ENCODE assay signal across 1 cellular context in the genomic region with DNA sequence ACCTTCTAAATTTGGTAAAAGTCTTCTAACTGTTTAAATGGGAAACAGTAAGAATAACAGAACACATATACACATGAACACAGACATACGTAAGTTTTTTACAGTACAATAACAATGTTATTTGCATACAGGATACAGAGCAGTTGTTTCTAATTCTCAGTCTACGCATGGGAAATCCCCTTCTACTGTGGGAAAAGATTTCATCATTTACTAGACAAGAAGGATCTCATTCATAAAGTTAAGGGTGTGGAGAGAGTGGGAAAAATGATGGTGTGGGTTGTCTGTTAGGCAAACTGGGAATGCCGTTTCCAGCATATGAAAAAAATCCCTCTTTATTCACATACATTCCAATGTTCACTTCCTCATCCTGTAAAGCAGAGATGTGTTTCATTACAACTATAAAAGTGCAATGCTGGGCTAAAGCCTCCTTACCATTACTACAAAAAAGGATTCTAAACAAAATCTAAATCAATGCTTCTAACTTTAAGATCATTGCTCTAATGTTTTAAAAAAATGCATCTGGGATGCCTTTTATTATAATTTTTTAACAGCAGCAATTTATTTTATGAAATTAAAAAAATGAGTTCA.
TF ChIP-seq lines count a peak whose summit lies in the region.

No MANE protein-coding gene starts in this region.

TF ChIP-seq in HepG2, 621 proteins besides CTCF, POLR2A, EP300 and RAD21 (continued from another document):
- TF ChIP-seq, protein P1, sequence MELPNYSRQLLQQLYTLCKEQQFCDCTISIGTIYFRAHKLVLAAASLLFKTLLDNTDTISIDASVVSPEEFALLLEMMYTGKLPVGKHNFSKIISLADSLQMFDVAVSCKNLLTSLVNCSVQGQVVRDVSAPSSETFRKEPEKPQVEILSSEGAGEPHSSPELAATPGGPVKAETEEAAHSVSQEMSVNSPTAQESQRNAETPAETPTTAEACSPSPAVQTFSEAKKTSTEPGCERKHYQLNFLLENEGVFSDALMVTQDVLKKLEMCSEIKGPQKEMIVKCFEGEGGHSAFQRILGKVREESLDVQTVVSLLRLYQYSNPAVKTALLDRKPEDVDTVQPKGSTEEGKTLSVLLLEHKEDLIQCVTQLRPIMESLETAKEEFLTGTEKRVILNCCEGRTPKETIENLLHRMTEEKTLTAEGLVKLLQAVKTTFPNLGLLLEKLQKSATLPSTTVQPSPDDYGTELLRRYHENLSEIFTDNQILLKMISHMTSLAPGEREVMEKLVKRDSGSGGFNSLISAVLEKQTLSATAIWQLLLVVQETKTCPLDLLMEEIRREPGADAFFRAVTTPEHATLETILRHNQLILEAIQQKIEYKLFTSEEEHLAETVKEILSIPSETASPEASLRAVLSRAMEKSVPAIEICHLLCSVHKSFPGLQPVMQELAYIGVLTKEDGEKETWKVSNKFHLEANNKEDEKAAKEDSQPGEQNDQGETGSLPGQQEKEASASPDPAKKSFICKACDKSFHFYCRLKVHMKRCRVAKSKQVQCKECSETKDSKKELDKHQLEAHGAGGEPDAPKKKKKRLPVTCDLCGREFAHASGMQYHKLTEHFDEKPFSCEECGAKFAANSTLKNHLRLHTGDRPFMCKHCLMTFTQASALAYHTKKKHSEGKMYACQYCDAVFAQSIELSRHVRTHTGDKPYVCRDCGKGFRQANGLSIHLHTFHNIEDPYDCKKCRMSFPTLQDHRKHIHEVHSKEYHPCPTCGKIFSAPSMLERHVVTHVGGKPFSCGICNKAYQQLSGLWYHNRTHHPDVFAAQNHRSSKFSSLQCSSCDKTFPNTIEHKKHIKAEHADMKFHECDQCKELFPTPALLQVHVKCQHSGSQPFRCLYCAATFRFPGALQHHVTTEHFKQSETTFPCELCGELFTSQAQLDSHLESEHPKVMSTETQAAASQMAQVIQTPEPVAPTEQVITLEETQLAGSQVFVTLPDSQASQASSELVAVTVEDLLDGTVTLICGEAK (IDR thresholded peaks at IDR 0.05): no peak
- TF ChIP-seq, protein P1 (CRISPR knock-in tag; IDR thresholded peaks at IDR 0.05): no peak
- TF ChIP-seq TOE1 (CRISPR knock-in tag; IDR thresholded peaks at IDR 0.05): no peak
- no peak for TF ChIP-seq ZNF597 (CRISPR knock-in tag; IDR thresholded peaks at IDR 0.05)
